Comparison of ENCODE assay signal across 9 cellular contexts in the genomic region with DNA sequence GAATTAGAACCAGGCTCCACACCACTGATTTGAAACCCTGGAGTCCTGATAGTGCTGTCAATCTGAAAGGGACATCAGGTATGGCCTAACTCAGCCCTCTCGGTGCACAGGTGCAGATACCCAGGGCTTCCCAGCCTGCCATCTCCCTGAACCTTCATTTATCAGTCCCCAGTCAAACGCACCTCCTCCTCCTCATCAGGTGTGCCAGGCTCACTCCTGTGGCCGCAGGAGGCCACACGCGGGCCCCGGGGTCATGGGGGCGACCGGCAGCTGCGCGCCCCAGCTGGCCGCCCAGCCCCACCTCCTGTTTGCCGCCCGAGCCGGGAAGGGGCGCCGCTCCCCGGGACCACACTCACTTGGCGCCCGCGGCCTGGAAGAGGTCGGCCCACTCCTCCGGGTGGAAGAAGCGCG. TPM values are rescaled to one million over a fixed set of nuclear protein-coding genes. Genes with fewer than 3 reads are reported as not detected.
DNase-seq lines count a peak whose midpoint lies in the region; ATAC-seq and TF ChIP-seq lines count a peak whose summit lies in the region.
"Had no signal": no experiment of that assay in that cellular context is flagged by ENCODE, and none has a peak within 500 bp of the region (broad histone marks: within the 10 kb centered on the region; RNA-seq: fewer than 3 reads in every experiment).

No MANE protein-coding gene starts in this region.

- H3K4me1 ChIP-seq in sigmoid colon, result peaks cover 0 to 23% (median 14%) of the 10 kb centered on the region in 4 donors

- DNase-seq in SK-N-MC (ENCODE audit: low read depth, low spot score) (no peak), foreskin fibroblast (no peak), sigmoid colon (no peak), HCEC 1CT (no peak)
- no peak for DNase-seq in stimulated activated CD4-positive, alpha-beta T cell treated with anti-CD3 and anti-CD28 coated beads, Interleukin-4, amount 100 ng/mL, for 24 hours

- TF ChIP-seq EP300 in sigmoid colon (IDR thresholded peaks at IDR 0.05), result no peak

- H3K27me3 ChIP-seq in sigmoid colon, result no peaks in the 10 kb centered on the region

- intact Hi-C loops in sigmoid colon (cut with DNase I), result loop anchor here (5.0 to 10.0 kb wide), 3 partner anchors 63 to 160 kb away; a partner anchor contains a TSS

- WGBS in sigmoid colon, 2 donors, result 1 to 2% methylated on average over 24 of the region's 24 CpGs

- H3K4me3 ChIP-seq in GM08714 (ENCODE audit: low read length) (peak overlapping the region; percentile 86), SK-N-MC (peak overlapping the region; percentile 87), foreskin fibroblast (ENCODE audit: low read depth in 1 of 2, low read length in 2 of 2) (peak overlapping the region; percentile 63 to 65), sigmoid colon (peak overlapping the region; percentile 77 to 96 (median 84))

- H3K9ac ChIP-seq in SK-N-MC (ENCODE audit: insufficient read length), result peak overlapping the region; percentile 76

- no peak for TF ChIP-seq CTCF in foreskin fibroblast (IDR thresholded peaks at IDR 0.05; ENCODE audit: low read depth, low read length)
- TF ChIP-seq CTCF in sigmoid colon (IDR thresholded peaks at IDR 0.05), result no peak

- H3K36me3 ChIP-seq in SK-N-MC (ENCODE audit: insufficient read depth, low read length) (peaks cover 29% of the 10 kb centered on the region), sigmoid colon (peaks cover 0 to 23% (median 6%) of the 10 kb centered on the region in 4 donors)

- no peak overlapping the region for H3K27ac ChIP-seq in SK-N-MC
- peak overlapping the region; percentile 71 to 81 (median 78) for H3K27ac ChIP-seq in sigmoid colon

- ATAC-seq in HG02588 (IDR thresholded peaks at IDR 0.05; ENCODE audit: unreplicated experiment), result peak; percentile 13
- no peak for ATAC-seq in HG03280 (IDR thresholded peaks at IDR 0.05; ENCODE audit: unreplicated experiment)

- TF ChIP-seq POLR2A in sigmoid colon (IDR thresholded peaks at IDR 0.05), result no peak

- H3K9me3 ChIP-seq in SK-N-MC (ENCODE audit: low read depth, low read length), result no peaks in the 10 kb centered on the region
- no peaks in the 10 kb centered on the region for H3K9me3 ChIP-seq in sigmoid colon

RNA-seq across cellular contexts. Expression of a gene that starts 0.5 kb away (rescaled TPM):
- total RNA-seq in sigmoid colon, result 10 to 100 TPM; 14.1 to 28.9 (median 21.8) TPM
- 100 to 1,000 TPM in 1 of 3 donors, 10 to 100 TPM in 2; 46.2 to 260 (median 83.1) TPM for polyA plus RNA-seq in sigmoid colon

RNA-seq across cellular contexts. Expression of a gene that starts 42.3 kb away (rescaled TPM):
- total RNA-seq in sigmoid colon, result 10 to 100 TPM; 24.8 to 47.4 (median 37.9) TPM
- 100 to 1,000 TPM in 2 of 3 donors, 10 to 100 TPM in 1; 56.6 to 156 (median 118) TPM for polyA plus RNA-seq in sigmoid colon

RNA-seq across cellular contexts. Expression of a gene that starts 45.6 kb away (rescaled TPM):
- not detected for total RNA-seq in sigmoid colon
- 1 to 10 TPM in 1 of 3 donors, under 1 TPM in 1, not detected in 1; 0.23 to 4.2 TPM for polyA plus RNA-seq in sigmoid colon
- total RNA-seq: SK-MEL-5 had no signal
